ENCODE assay signal across 14 cellular contexts in genomic region chr7:157805716-157806115, GRCh38.
"Had no signal": no experiment of that assay in that cellular context is flagged by ENCODE, and none has a peak within 500 bp of the region (broad histone marks: within the 10 kb centered on the region; RNA-seq: fewer than 3 reads in every experiment).

No MANE protein-coding gene starts in this region.

- H3K36me3 ChIP-seq: colonic mucosa, neutrophil had no signal

- H3K36me3 Mint-ChIP-seq: activated naive CD4-positive, alpha-beta T cell treated with anti-CD3 and anti-CD28 coated beads, Interleukin-2, amount 50 U/mL, for 72 hours; stimulated activated effector memory CD8-positive, alpha-beta T cell treated with anti-CD3 and anti-CD28 coated beads, Interleukin-12 subunit alpha, Interleukin-12 subunit beta, amount 100 ng/mL, for 72 hours had no signal

- H3K4me1 ChIP-seq: colonic mucosa, parathyroid adenoma had no signal

- H3K9me3 ChIP-seq: colonic mucosa, neutrophil had no signal

- H3K27ac ChIP-seq: colonic mucosa, neutrophil, parathyroid adenoma had no signal

- H3K4me3 ChIP-seq: colonic mucosa had no signal

- H3K79me2 ChIP-seq: parathyroid adenoma had no signal

- DNase-seq: activated CD4-positive, alpha-beta memory T cell treated with anti-CD3 and anti-CD28 coated beads, Interleukin-2, amount 10 ng/mL, durations not matched to agents 7 days and 5 days; activated CD4-positive, alpha-beta T cell treated with anti-CD3 and anti-CD28 coated beads for 36 hours; activated effector memory CD4-positive, alpha-beta T cell treated with anti-CD3 and anti-CD28 coated beads, Interleukin-2, amount 50 U/mL, for 16 hours; activated T-cell treated with anti-CD3 and anti-CD28 coated beads, Interleukin-2, amount 50 U/mL, for 4 hours; caudate nucleus; colonic mucosa; mammary epithelial cell; stimulated activated CD4-positive, alpha-beta T cell treated with anti-CD3 and anti-CD28 coated beads, Interleukin-12 subunit alpha, Interleukin-12 subunit beta, amount 100 ng/mL, for 4 hours; stimulated activated CD4-positive, alpha-beta T cell treated with anti-CD3 and anti-CD28 coated beads, Interleukin-2, amount 100 ng/mL, for 24 hours had no signal

- H3K4me1 Mint-ChIP-seq: activated CD4-positive, alpha-beta memory T cell treated with anti-CD3 and anti-CD28 coated beads, Interleukin-2, amount 10 ng/mL, durations not matched to agents 7 days and 5 days; activated CD4-positive, alpha-beta T cell treated with anti-CD3 and anti-CD28 coated beads for 36 hours; stimulated activated effector memory CD8-positive, alpha-beta T cell treated with anti-CD3 and anti-CD28 coated beads, Interleukin-12 subunit alpha, Interleukin-12 subunit beta, amount 100 ng/mL, for 72 hours had no signal

- H2AFZ ChIP-seq: parathyroid adenoma had no signal

- H3K27me3 Mint-ChIP-seq: activated CD4-positive, alpha-beta memory T cell treated with anti-CD3 and anti-CD28 coated beads, Interleukin-2, amount 10 ng/mL, durations not matched to agents 7 days and 5 days; activated CD4-positive, alpha-beta T cell treated with anti-CD3 and anti-CD28 coated beads for 36 hours had no signal

- H3K9ac ChIP-seq: parathyroid adenoma had no signal

- H3K27me3 ChIP-seq: colonic mucosa had no signal

- H3K9me3 Mint-ChIP-seq: activated CD4-positive, alpha-beta memory T cell treated with anti-CD3 and anti-CD28 coated beads, Interleukin-2, amount 10 ng/mL, durations not matched to agents 7 days and 5 days; activated T-cell treated with anti-CD3 and anti-CD28 coated beads, Interleukin-2, amount 50 U/mL, for 4 hours had no signal

- H3K4me3 Mint-ChIP-seq: activated CD4-positive, alpha-beta memory T cell treated with anti-CD3 and anti-CD28 coated beads, Interleukin-2, amount 10 ng/mL, durations not matched to agents 7 days and 5 days; activated CD4-positive, alpha-beta T cell treated with anti-CD3 and anti-CD28 coated beads for 36 hours; activated T-cell treated with anti-CD3 and anti-CD28 coated beads, Interleukin-2, amount 50 U/mL, for 4 hours; stimulated activated effector memory CD8-positive, alpha-beta T cell treated with anti-CD3 and anti-CD28 coated beads, Interleukin-12 subunit alpha, Interleukin-12 subunit beta, amount 100 ng/mL, for 72 hours had no signal

- ATAC-seq: activated CD4-positive, alpha-beta T cell treated with anti-CD3 and anti-CD28 coated beads for 36 hours; activated naive CD4-positive, alpha-beta T cell treated with anti-CD3 and anti-CD28 coated beads, Interleukin-2, amount 50 U/mL, for 72 hours; activated T-cell treated with anti-CD3 and anti-CD28 coated beads, Interleukin-2, amount 50 U/mL, for 4 hours; esophagus mucosa; stimulated activated effector memory CD8-positive, alpha-beta T cell treated with anti-CD3 and anti-CD28 coated beads, Interleukin-12 subunit alpha, Interleukin-12 subunit beta, amount 100 ng/mL, for 72 hours had no signal

- H3K27ac Mint-ChIP-seq: activated CD4-positive, alpha-beta memory T cell treated with anti-CD3 and anti-CD28 coated beads, Interleukin-2, amount 10 ng/mL, durations not matched to agents 7 days and 5 days; activated CD4-positive, alpha-beta T cell treated with anti-CD3 and anti-CD28 coated beads for 36 hours; activated naive CD4-positive, alpha-beta T cell treated with anti-CD3 and anti-CD28 coated beads, Interleukin-2, amount 50 U/mL, for 72 hours; stimulated activated effector memory CD8-positive, alpha-beta T cell treated with anti-CD3 and anti-CD28 coated beads, Interleukin-12 subunit alpha, Interleukin-12 subunit beta, amount 100 ng/mL, for 72 hours had no signal
